In the genomic region with DNA sequence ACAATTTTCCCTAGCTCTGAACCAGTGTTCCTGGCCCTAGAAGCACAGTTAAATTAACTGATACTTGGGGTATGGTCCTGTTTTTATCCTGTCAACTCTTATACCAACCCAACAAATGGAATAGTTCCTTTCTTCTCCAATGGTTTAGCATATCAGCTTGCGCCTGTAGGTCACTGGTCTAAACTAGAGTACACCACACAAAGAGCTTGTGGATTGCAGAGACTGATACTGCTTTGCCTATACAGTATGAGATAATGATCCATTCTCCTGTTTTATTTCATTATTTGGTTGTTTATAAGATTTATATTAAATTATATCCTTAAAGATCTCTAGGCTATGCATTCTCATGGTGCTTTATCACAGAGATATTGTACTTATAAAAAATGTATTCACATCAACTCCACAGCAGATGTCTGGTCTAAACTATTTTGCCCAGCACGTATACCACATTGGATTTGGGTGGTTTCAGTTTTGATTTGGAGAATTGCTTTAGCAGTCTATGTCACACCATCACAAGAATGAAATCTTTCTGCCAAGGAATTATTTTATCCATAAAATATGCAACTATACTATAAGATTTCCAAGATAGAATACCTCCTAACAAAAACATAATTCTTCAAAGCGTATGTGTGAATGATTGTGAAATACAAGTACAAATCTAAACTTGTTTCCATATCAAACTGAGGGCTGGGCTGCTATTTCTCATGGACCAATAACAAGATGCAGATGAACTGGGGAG, we compare ENCODE assay signal across 13 cellular contexts.
DNase-seq lines count a peak whose midpoint lies in the region; ATAC-seq, FAIRE-seq and TF ChIP-seq lines count a peak whose summit lies in the region.
"Had no signal": no experiment of that assay in that cellular context is flagged by ENCODE, and none has a peak within 500 bp of the region (broad histone marks: within the 10 kb centered on the region; RNA-seq: fewer than 3 reads in every experiment).

No MANE protein-coding gene starts in this region.

- peak overlapping the region; percentile 43 for H3K9ac ChIP-seq in adipocyte (ENCODE audit: low read length)
- H3K9ac ChIP-seq: BLaER1 had no signal

- H3K4me1 ChIP-seq in adipocyte (ENCODE audit: control insufficient read depth, insufficient read depth, low read length) (peaks cover 25% of the 10 kb centered on the region), BE2C (peaks cover 11% of the 10 kb centered on the region)
- H3K4me1 ChIP-seq: BLaER1 had no signal

- CTCF ChIA-PET in AG04449 (lab: Yijun Ruan, JAX): no interaction called here

- POLR2A ChIA-PET in AG04449 (lab: Yijun Ruan, JAX): no interaction called here

- H3K4me3 ChIP-seq in AG04449 (ENCODE audit: low read depth, low read length) (peak overlapping the region; percentile 3; the same call in 1 of the 2 replicates), adipocyte (ENCODE audit: low read length) (peak overlapping the region; percentile 70), BE2C (ENCODE audit: low read depth, low read length) (no peak overlapping the region)
- H3K4me3 ChIP-seq: BLaER1, body of pancreas had no signal

- FAIRE-seq in GM19239 (lab: Jason Lieb, UNC): peak; percentile 54

- no peaks in the 10 kb centered on the region for H3K27me3 ChIP-seq in adipocyte (replicated peaks; ENCODE audit: control insufficient read depth, insufficient read depth, low read length)
- no peaks in the 10 kb centered on the region for H3K27me3 ChIP-seq in BE2C
- H3K27me3 ChIP-seq: BLaER1, body of pancreas had no signal

- H3K36me3 ChIP-seq in adipocyte (ENCODE audit: control insufficient read depth, insufficient read depth, low read length, severe bottlenecking) (no peaks in the 10 kb centered on the region), BE2C (no peaks in the 10 kb centered on the region)

- H3K9me3 ChIP-seq in adipocyte (ENCODE audit: control insufficient read depth, low read length) (no peaks in the 10 kb centered on the region), BE2C (no peaks in the 10 kb centered on the region)
- H3K9me3 ChIP-seq: body of pancreas had no signal

- TF ChIP-seq CTCF in AG04449 (IDR thresholded peaks at IDR 0.05; ENCODE audit: insufficient read depth, low read length, missing control alignments) (no peak), BE2C (IDR thresholded peaks at IDR 0.05; ENCODE audit: low read depth, low read length) (no peak)

- intact Hi-C loops in left ventricle myocardium superior (cut with micrococcal nuclease): no loop called here

- peak; percentile 30 for ATAC-seq in left ventricle myocardium superior
- ATAC-seq: body of pancreas had no signal

- DNase-seq in AG04449 (ENCODE audit: low read depth, low spot score): no peak
- no peak for DNase-seq in GM19239 (ENCODE audit: insufficient read length, low spot score)
- peak; percentile 85 for DNase-seq in adipocyte (ENCODE audit: low read depth)
- no peak for DNase-seq in left ventricle myocardium superior
- DNase-seq in stimulated activated naive CD4-positive, alpha-beta T cell treated with Interleukin-2 at 50 U/mL for 16 hours (lab: John Stamatoyannopoulos, UW): no peak
- DNase-seq in BE2C: no peak
- DNase-seq in activated effector memory CD4-positive, alpha-beta T cell treated with anti-CD3 and anti-CD28 coated beads, Interleukin-2, amount 50 U/mL, for 16 hours: no peak
- DNase-seq in ecto neural progenitor cell (ENCODE audit: low spot score): no peak
- DNase-seq: activated CD4-positive, CD25-positive, alpha-beta regulatory T cell; activated T-cell treated with anti-CD3 and anti-CD28 coated beads, Interleukin-2, amount 50 U/mL, for 1 hour; body of pancreas; nucleus accumbens had no signal
